ENCODE assay signal across 17 cellular contexts in the genomic region with DNA sequence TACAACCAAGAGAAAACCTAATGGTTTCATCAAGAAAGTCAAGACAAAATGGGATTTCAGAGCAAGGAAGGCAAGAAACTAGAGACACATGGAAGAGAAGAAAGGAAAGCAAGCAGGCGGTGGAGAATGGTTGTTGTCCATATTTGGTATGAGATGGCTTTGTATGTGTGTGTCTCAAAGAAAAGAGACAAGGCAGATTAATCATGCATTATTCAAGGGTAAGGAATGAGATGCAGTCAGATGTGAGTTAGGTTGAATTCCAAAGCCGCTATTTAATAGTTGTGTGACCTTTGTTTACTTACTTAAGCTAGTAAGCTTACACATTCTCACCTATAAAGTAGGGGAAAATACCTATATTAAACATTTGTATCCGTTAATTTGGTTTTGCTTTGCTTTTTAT.
DNase-seq lines count a peak whose midpoint lies in the region; ATAC-seq and TF ChIP-seq lines count a peak whose summit lies in the region.
"Had no signal": no experiment of that assay in that cellular context is flagged by ENCODE, and none has a peak within 500 bp of the region (broad histone marks: within the 10 kb centered on the region; RNA-seq: fewer than 3 reads in every experiment).

No MANE protein-coding gene starts in this region.

- no peaks in the 10 kb centered on the region for H3K4me1 ChIP-seq in esophagus squamous epithelium
- H3K4me1 ChIP-seq: uterus had no signal

- no peak for ATAC-seq in natural killer cell
- ATAC-seq: activated T-cell treated with anti-CD3 and anti-CD28 coated beads, Interleukin-2, amount 50 U/mL, for 4 hours; effector memory CD8-positive, alpha-beta T cell; stimulated activated memory B cell treated with anti-CD40 and anti-IgM and Interleukin-4, amounts not matched to agents 10 μg/mL and 1 μg/mL and 100 μg/mL, for 72 hours; T-cell had no signal

- no peak for TF ChIP-seq CTCF in choroid plexus epithelial cell (conservative IDR thresholded peaks at IDR 0.05; ENCODE audit: low read depth, low read length)
- TF ChIP-seq CTCF in esophagus squamous epithelium (IDR thresholded peaks at IDR 0.05) = no peak
- no peak for TF ChIP-seq CTCF in GM10266 (IDR thresholded peaks at IDR 0.05; ENCODE audit: control insufficient read depth, insufficient read depth, low read depth, missing control alignments)
- TF ChIP-seq CTCF in natural killer cell (IDR thresholded peaks at IDR 0.05) = no peak
- no peak for TF ChIP-seq CTCF in GM13976 (IDR thresholded peaks at IDR 0.05; ENCODE audit: borderline replicate concordance, control extremely low read depth, extremely low read depth, insufficient read depth, missing control alignments)

- peaks cover 7 to 10% of the 10 kb centered on the region in 2 donors for H3K9me3 Mint-ChIP-seq in natural killer cell

- no peaks in the 10 kb centered on the region for H3K27me3 Mint-ChIP-seq in natural killer cell (ENCODE audit: low read depth in 2 of 2)
- H3K27me3 Mint-ChIP-seq: effector memory CD8-positive, alpha-beta T cell; stimulated activated memory B cell treated with anti-CD40 and anti-IgM and Interleukin-4, amounts not matched to agents 10 μg/mL and 1 μg/mL and 100 μg/mL, for 72 hours; T-cell had no signal

- no peak overlapping the region for H3K27ac ChIP-seq in esophagus squamous epithelium
- H3K27ac ChIP-seq: BLaER1 treated with 17β-estradiol and CSF1 and Interleukin-3, amounts not matched to agents 10 nM and 100 nM; ovary; uterus had no signal

- no peak overlapping the region for H3K27ac Mint-ChIP-seq in natural killer cell
- H3K27ac Mint-ChIP-seq: effector memory CD8-positive, alpha-beta T cell; stimulated activated memory B cell treated with anti-CD40 and anti-IgM and Interleukin-4, amounts not matched to agents 10 μg/mL and 1 μg/mL and 100 μg/mL, for 72 hours; T-cell had no signal

- DNase-seq in AG20443 (ENCODE audit: low spot score) (peak; percentile 46), M059J (ENCODE audit: low read depth) (peak; percentile 84), choroid plexus epithelial cell (ENCODE audit: low read depth) (peak; percentile 85), myocyte (ENCODE audit: low read depth) (peak; percentile 38), esophagus squamous epithelium (lab: John Stamatoyannopoulos, UW) (no peak), GM10266 (ENCODE audit: extremely low spot score) (no peak), natural killer cell (no peak), GM13976 (ENCODE audit: low spot score) (no peak)
- DNase-seq: activated CD4-positive, alpha-beta T cell treated with anti-CD3 and anti-CD28 coated beads for 1 hour; activated T-cell treated with anti-CD3 and anti-CD28 coated beads, Interleukin-2, amount 50 U/mL, for 4 hours; effector memory CD8-positive, alpha-beta T cell; NCI-H2081 treated with DMSO at 0.1 percent for 48 hours; ovary; T-cell; uterus had no signal

- no peaks in the 10 kb centered on the region for H3K36me3 ChIP-seq in esophagus squamous epithelium
- H3K36me3 ChIP-seq: BLaER1 treated with 17β-estradiol and CSF1 and Interleukin-3, amounts not matched to agents 10 nM and 100 nM; ovary; uterus had no signal

- 41 to 43% methylated on average over 3 of the region's 3 CpGs for WGBS in esophagus squamous epithelium, 2 donors

- H3K4me3 Mint-ChIP-seq in natural killer cell = no peak overlapping the region
- H3K4me3 Mint-ChIP-seq: activated T-cell treated with anti-CD3 and anti-CD28 coated beads, Interleukin-2, amount 50 U/mL, for 4 hours; effector memory CD8-positive, alpha-beta T cell; stimulated activated memory B cell treated with anti-CD40 and anti-IgM and Interleukin-4, amounts not matched to agents 10 μg/mL and 1 μg/mL and 100 μg/mL, for 72 hours; T-cell had no signal

- intact Hi-C loops in esophagus squamous epithelium (cut with DNase I) = no loop called here
- intact Hi-C loops in natural killer cell (cut with micrococcal nuclease) = no loop called here

- in situ Hi-C loops in GM13976 (cut with MboI; ENCODE audit: low sequenced_read_pairs, unreplicated experiment) = no loop called here

- H3K4me1 Mint-ChIP-seq in natural killer cell = no peaks in the 10 kb centered on the region
- H3K4me1 Mint-ChIP-seq: stimulated activated memory B cell treated with anti-CD40 and anti-IgM and Interleukin-4, amounts not matched to agents 10 μg/mL and 1 μg/mL and 100 μg/mL, for 72 hours; T-cell had no signal

- H3K4me3 ChIP-seq in choroid plexus epithelial cell (ENCODE audit: low read depth, low read length) = no peak overlapping the region
- no peak overlapping the region for H3K4me3 ChIP-seq in esophagus squamous epithelium
- H3K4me3 ChIP-seq: BLaER1 treated with 17β-estradiol and CSF1 and Interleukin-3, amounts not matched to agents 10 nM and 100 nM; ovary; uterus had no signal

- no peaks in the 10 kb centered on the region for H3K36me3 Mint-ChIP-seq in natural killer cell
- H3K36me3 Mint-ChIP-seq: stimulated activated memory B cell treated with anti-CD40 and anti-IgM and Interleukin-4, amounts not matched to agents 10 μg/mL and 1 μg/mL and 100 μg/mL, for 72 hours; T-cell had no signal

- no peak for TF ChIP-seq POLR2A in esophagus squamous epithelium (IDR thresholded peaks at IDR 0.05)

- no peaks in the 10 kb centered on the region for H3K27me3 ChIP-seq in esophagus squamous epithelium
- H3K27me3 ChIP-seq: BLaER1 treated with 17β-estradiol and CSF1 and Interleukin-3, amounts not matched to agents 10 nM and 100 nM; ovary; uterus had no signal

- H3K9me3 ChIP-seq in esophagus squamous epithelium = no peaks in the 10 kb centered on the region
- H3K9me3 ChIP-seq: BLaER1 treated with 17β-estradiol and CSF1 and Interleukin-3, amounts not matched to agents 10 nM and 100 nM; ovary; uterus had no signal

Comparison
In these comparisons a context has a peak if more than half of its experiments do, and no peak if none do; other contexts are left out.
1. DNase-seq: peak in AG20443 (single experiment), M059J (single experiment), choroid plexus epithelial cell (single experiment) and myocyte (single experiment); none in esophagus squamous epithelium (single experiment), GM10266 (single experiment), natural killer cell (single experiment) and GM13976 (single experiment).